9 cellular contexts compared by ENCODE assay signal in the genomic region with DNA sequence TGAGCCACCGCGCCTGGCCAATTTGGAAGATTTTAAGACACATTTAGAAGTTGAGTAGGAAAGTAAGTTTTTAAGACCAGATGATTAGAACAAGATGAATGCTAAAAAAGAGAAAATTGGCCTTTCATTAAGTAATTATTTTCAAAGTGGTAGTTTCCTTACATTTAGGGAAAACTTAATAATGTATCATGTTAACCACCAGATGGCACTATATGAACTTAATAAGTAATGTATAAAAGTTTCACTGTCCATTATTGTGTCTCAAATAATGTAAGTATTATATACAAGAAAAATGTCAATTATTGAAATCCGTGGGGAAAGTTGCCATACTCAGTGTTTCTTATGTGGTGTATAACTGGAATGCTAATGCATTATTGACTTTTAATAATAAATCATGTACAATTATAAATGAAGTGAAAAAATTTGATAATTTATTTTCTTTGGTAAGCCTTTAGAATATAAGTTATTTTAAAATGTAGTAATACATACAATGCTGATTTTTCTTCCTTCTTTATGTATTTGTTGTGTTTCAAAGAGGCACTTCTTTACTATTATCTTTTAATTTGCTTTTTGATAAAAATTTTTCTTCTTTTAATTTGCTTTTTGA. TPM values are rescaled to one million over a fixed set of nuclear protein-coding genes. Genes with fewer than 3 reads are reported as not detected.
A peak's percentile ranks its signal among the peaks of the same experiment; 100 is the strongest.
DNase-seq lines count a peak whose midpoint lies in the region; ATAC-seq and TF ChIP-seq lines count a peak whose summit lies in the region.
"Had no signal": no experiment of that assay in that cellular context is flagged by ENCODE, and none has a peak within 500 bp of the region (broad histone marks: within the 10 kb centered on the region; RNA-seq: fewer than 3 reads in every experiment).

No MANE protein-coding gene starts in this region.

- no peaks in the 10 kb centered on the region for H3K27me3 ChIP-seq in neural cell (ENCODE audit: insufficient read depth, low read depth, low read length)

- no peaks in the 10 kb centered on the region for H3K4me1 Mint-ChIP-seq in Calu3 (ENCODE audit: low read depth, unreplicated experiment)

- peak; percentile 26 for TF ChIP-seq CTCF in choroid plexus epithelial cell (conservative IDR thresholded peaks at IDR 0.05; ENCODE audit: low read depth, low read length)
- TF ChIP-seq CTCF in neural cell (IDR thresholded peaks at IDR 0.05; ENCODE audit: poor library complexity, severe bottlenecking), result peak; percentile 69
- TF ChIP-seq CTCF in Calu3 (IDR thresholded peaks at IDR 0.05; ENCODE audit: unreplicated experiment), result no peak

- peaks cover 5% of the 10 kb centered on the region for H3K36me3 Mint-ChIP-seq in Calu3 (ENCODE audit: insufficient read depth, unreplicated experiment)

- BruUV-seq in Calu3 (replicated peaks; lab: Mats Ljungman, UMichigan), result no TSS peak

- no peaks in the 10 kb centered on the region for H4K20me1 ChIP-seq in neural cell (ENCODE audit: insufficient read depth)

- peaks cover 8% of the 10 kb centered on the region for H3K36me3 ChIP-seq in neural cell (ENCODE audit: insufficient read depth, low read length)

- H3K79me2 ChIP-seq in neural cell (replicated peaks; ENCODE audit: insufficient read depth, low read length), result no peaks in the 10 kb centered on the region

- H3K4me2 ChIP-seq in neural cell (ENCODE audit: low read length), result no peak overlapping the region

- intact Hi-C loops in Calu3 (cut with micrococcal nuclease; ENCODE audit: unreplicated experiment), result loop anchor here (2.0 kb wide), 2 partner anchors 998 to 1092 kb away; no protein-coding TSS in a partner anchor

- H3K4me3 ChIP-seq in choroid plexus epithelial cell (ENCODE audit: low read depth, low read length) (no peak overlapping the region), neural cell (ENCODE audit: low read length) (no peak overlapping the region)
- H3K4me3 ChIP-seq: skin epidermis had no signal

- no peaks in the 10 kb centered on the region for H3K9me3 ChIP-seq in neural cell (ENCODE audit: low read length)

- DNase-seq in NCI-H345 (lab: John Stamatoyannopoulos, UW) (peak; percentile 8), NCI-H345 treated with DMSO at 0.1 percent for 48 hours (lab: John Stamatoyannopoulos, UW; ENCODE audit: unreplicated experiment) (no peak), NCI-H226 (peak; percentile 3), choroid plexus epithelial cell (ENCODE audit: low read depth) (peak; percentile 72), Calu3 (no peak), T1000 (lab: John Stamatoyannopoulos, UW) (no peak)

- no peak overlapping the region for H2AFZ ChIP-seq in neural cell (ENCODE audit: low read depth, low read length)

- no peak overlapping the region for H3K27ac ChIP-seq in neural cell (ENCODE audit: low read length)
- H3K27ac ChIP-seq: skin epidermis had no signal

- no peaks in the 10 kb centered on the region for H3K9me3 Mint-ChIP-seq in Calu3 (ENCODE audit: low read depth, unreplicated experiment)

- no peak for TF ChIP-seq EP300 in neural cell (conservative IDR thresholded peaks at IDR 0.05; ENCODE audit: poor library complexity, severe bottlenecking)

- no peak overlapping the region for H3K27ac Mint-ChIP-seq in Calu3 (ENCODE audit: unreplicated experiment)

- no peak overlapping the region for H3K4me3 Mint-ChIP-seq in Calu3 (ENCODE audit: low read depth, unreplicated experiment)

- no peaks in the 10 kb centered on the region for H3F3A ChIP-seq in neural cell (ENCODE audit: insufficient read depth, low read length, poor library complexity, severe bottlenecking)

- CTCF ChIA-PET in Calu3 (lab: Charles Lee), result no interaction called here

- H3K27me3 Mint-ChIP-seq in Calu3 (ENCODE audit: unreplicated experiment), result no peaks in the 10 kb centered on the region

- H3K9me2 ChIP-seq in neural cell (ENCODE audit: insufficient read depth, low read length), result no peaks in the 10 kb centered on the region

- no peak for ATAC-seq in GM19452 (IDR thresholded peaks at IDR 0.05; ENCODE audit: unreplicated experiment)

- no peak overlapping the region for H3K9ac ChIP-seq in neural cell (ENCODE audit: low read length)

- TF ChIP-seq RAD21 in neural cell (conservative IDR thresholded peaks at IDR 0.05), result peak; percentile 72

TF ChIP-seq in neural cell, 6 proteins besides CTCF, POLR2A, EP300 and RAD21:
- TF ChIP-seq, protein P1, sequence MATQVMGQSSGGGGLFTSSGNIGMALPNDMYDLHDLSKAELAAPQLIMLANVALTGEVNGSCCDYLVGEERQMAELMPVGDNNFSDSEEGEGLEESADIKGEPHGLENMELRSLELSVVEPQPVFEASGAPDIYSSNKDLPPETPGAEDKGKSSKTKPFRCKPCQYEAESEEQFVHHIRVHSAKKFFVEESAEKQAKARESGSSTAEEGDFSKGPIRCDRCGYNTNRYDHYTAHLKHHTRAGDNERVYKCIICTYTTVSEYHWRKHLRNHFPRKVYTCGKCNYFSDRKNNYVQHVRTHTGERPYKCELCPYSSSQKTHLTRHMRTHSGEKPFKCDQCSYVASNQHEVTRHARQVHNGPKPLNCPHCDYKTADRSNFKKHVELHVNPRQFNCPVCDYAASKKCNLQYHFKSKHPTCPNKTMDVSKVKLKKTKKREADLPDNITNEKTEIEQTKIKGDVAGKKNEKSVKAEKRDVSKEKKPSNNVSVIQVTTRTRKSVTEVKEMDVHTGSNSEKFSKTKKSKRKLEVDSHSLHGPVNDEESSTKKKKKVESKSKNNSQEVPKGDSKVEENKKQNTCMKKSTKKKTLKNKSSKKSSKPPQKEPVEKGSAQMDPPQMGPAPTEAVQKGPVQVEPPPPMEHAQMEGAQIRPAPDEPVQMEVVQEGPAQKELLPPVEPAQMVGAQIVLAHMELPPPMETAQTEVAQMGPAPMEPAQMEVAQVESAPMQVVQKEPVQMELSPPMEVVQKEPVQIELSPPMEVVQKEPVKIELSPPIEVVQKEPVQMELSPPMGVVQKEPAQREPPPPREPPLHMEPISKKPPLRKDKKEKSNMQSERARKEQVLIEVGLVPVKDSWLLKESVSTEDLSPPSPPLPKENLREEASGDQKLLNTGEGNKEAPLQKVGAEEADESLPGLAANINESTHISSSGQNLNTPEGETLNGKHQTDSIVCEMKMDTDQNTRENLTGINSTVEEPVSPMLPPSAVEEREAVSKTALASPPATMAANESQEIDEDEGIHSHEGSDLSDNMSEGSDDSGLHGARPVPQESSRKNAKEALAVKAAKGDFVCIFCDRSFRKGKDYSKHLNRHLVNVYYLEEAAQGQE (IDR thresholded peaks at IDR 0.05; ENCODE audit: borderline replicate concordance), result no peak
- TF ChIP-seq MXI1 (conservative IDR thresholded peaks at IDR 0.05; ENCODE audit: poor library complexity, severe bottlenecking), result no peak
- no peak for TF ChIP-seq EZH2 (IDR thresholded peaks at IDR 0.05; ENCODE audit: borderline replicate concordance, insufficient read depth, low read length, poor library complexity, severe bottlenecking)
- peak; percentile 83 for TF ChIP-seq SMC3 (conservative IDR thresholded peaks at IDR 0.05; ENCODE audit: poor library complexity)
- no peak for TF ChIP-seq TAF1 (IDR thresholded peaks at IDR 0.05; ENCODE audit: low read depth)
- TF ChIP-seq POLR2AphosphoS5 (IDR thresholded peaks at IDR 0.05), result no peak

RNA-seq across cellular contexts. Expression of a gene that starts 29.2 kb away (rescaled TPM):
- polyA plus RNA-seq in neural cell, result 23.1 and 27.3 TPM in 2 replicates
- polyA minus RNA-seq in neural cell, result 63.8 and 91.9 TPM in 2 replicates
- total RNA-seq in Calu3 (2022), result 23.7 and 26.6 TPM in 2 replicates

Comparison
In these comparisons a context has a peak if more than half of its experiments do, and no peak if none do; other contexts are left out.
1. DNase-seq: peak in NCI-H345 (single experiment), NCI-H226 (single experiment) and choroid plexus epithelial cell (single experiment); none in NCI-H345 treated with DMSO at 0.1 percent for 48 hours (single experiment), Calu3 (single experiment) and T1000 (single experiment).